ENCODE assay signal across 24 cellular contexts in genomic region chr11:11476971-11477645, GRCh38.
A peak's percentile ranks its signal among the peaks of the same experiment; 100 is the strongest.
DNase-seq lines count a peak whose midpoint lies in the region; ATAC-seq and TF ChIP-seq lines count a peak whose summit lies in the region.
"Had no signal": no experiment of that assay in that cellular context is flagged by ENCODE, and none has a peak within 500 bp of the region (broad histone marks: within the 10 kb centered on the region; RNA-seq: fewer than 3 reads in every experiment).

No MANE protein-coding gene starts in this region.

- no peaks in the 10 kb centered on the region for H3K4me1 Mint-ChIP-seq in activated CD8-positive, alpha-beta T cell treated with anti-CD3 and anti-CD28 coated beads for 36 hours (ENCODE audit: low read depth)
- H3K4me1 Mint-ChIP-seq: CD4-positive, CD25-positive, alpha-beta regulatory T cell; immature natural killer cell; stimulated activated memory B cell treated with anti-CD40 and anti-IgM and Interleukin-4, amounts not matched to agents 10 μg/mL and 1 μg/mL and 100 μg/mL, for 72 hours had no signal

- POLR2A ChIA-PET in activated CD8-positive, alpha-beta T cell treated with anti-CD3 and anti-CD28 coated beads for 36 hours (lab: Charles Lee): no interaction called here

- peaks cover 2% of the 10 kb centered on the region for H3K27me3 Mint-ChIP-seq in activated CD8-positive, alpha-beta T cell treated with anti-CD3 and anti-CD28 coated beads for 36 hours
- H3K27me3 Mint-ChIP-seq: stimulated activated memory B cell treated with anti-CD40 and anti-IgM and Interleukin-4, amounts not matched to agents 10 μg/mL and 1 μg/mL and 100 μg/mL, for 72 hours had no signal

- H3K36me3 Mint-ChIP-seq in activated CD8-positive, alpha-beta T cell treated with anti-CD3 and anti-CD28 coated beads for 36 hours (ENCODE audit: low read depth): no peaks in the 10 kb centered on the region
- H3K36me3 Mint-ChIP-seq: activated naive CD8-positive, alpha-beta T cell; CD4-positive, CD25-positive, alpha-beta regulatory T cell; immature natural killer cell; stimulated activated memory B cell treated with anti-CD40 and anti-IgM and Interleukin-4, amounts not matched to agents 10 μg/mL and 1 μg/mL and 100 μg/mL, for 72 hours had no signal

- TF ChIP-seq CTCF in left ventricle myocardium inferior (IDR thresholded peaks at IDR 0.05; ENCODE audit: borderline replicate concordance): no peak
- no peak for TF ChIP-seq CTCF in gastrocnemius medialis (IDR thresholded peaks at IDR 0.05 in 4 of 5, conservative IDR thresholded peaks at IDR 0.05 in 1 of 5)
- TF ChIP-seq CTCF in activated CD8-positive, alpha-beta T cell treated with anti-CD3 and anti-CD28 coated beads for 36 hours (IDR thresholded peaks at IDR 0.05): no peak

- H3K9me3 ChIP-seq in left ventricle myocardium inferior (replicated peaks) (no peaks in the 10 kb centered on the region), gastrocnemius medialis (no peaks in the 10 kb centered on the region)
- H3K9me3 ChIP-seq: esophagus muscularis mucosa, transverse colon had no signal

- H3K9me3 Mint-ChIP-seq in activated CD8-positive, alpha-beta T cell treated with anti-CD3 and anti-CD28 coated beads for 36 hours: no peaks in the 10 kb centered on the region
- H3K9me3 Mint-ChIP-seq: activated T-cell treated with anti-CD3 and anti-CD28 coated beads, Interleukin-2, amount 50 U/mL, for 72 hours; immature natural killer cell; stimulated activated memory B cell treated with anti-CD40 and anti-IgM and Interleukin-4, amounts not matched to agents 10 μg/mL and 1 μg/mL and 100 μg/mL, for 72 hours; T-helper 2 cell treated with Interferon-gamma antibody and Interleukin-4, amounts not matched to agents 5 μg/mL and 100 μg/mL, for 36 hours had no signal

- intact Hi-C loops in Right ventricle myocardium inferior (cut with DNase I): no loop called here
- intact Hi-C loops in left ventricle myocardium inferior (cut with micrococcal nuclease): no loop called here
- intact Hi-C loops in left ventricle myocardium superior (cut with micrococcal nuclease): no loop called here
- intact Hi-C loops in gastrocnemius medialis (cut with DNase I; ENCODE audit: low total_unique reads): no loop called here
- intact Hi-C loops in activated CD8-positive, alpha-beta T cell treated with anti-CD3 and anti-CD28 coated beads for 36 hours (cut with micrococcal nuclease): no loop called here

- TF ChIP-seq POLR2A in gastrocnemius medialis (IDR thresholded peaks at IDR 0.05): no peak

- H3K4me1 ChIP-seq in left ventricle myocardium inferior: peaks cover 66% of the 10 kb centered on the region
- peaks cover 15 to 36% of the 10 kb centered on the region in 2 donors for H3K4me1 ChIP-seq in gastrocnemius medialis
- H3K4me1 ChIP-seq: transverse colon had no signal

- in situ Hi-C loops in gastrocnemius medialis (cut with MboI; ENCODE audit: low sequenced_read_pairs in 4 of 4): no loop called here

- no peak for DNase-seq in Right ventricle myocardium inferior (ENCODE audit: missing footprints)
- no peak for DNase-seq in left ventricle myocardium inferior
- DNase-seq in RPMI7951 (ENCODE audit: low read depth): peak; percentile 10
- DNase-seq in left ventricle myocardium superior: no peak
- DNase-seq in gastrocnemius medialis: peak; percentile 27 to 48
- DNase-seq in activated CD8-positive, alpha-beta T cell treated with anti-CD3 and anti-CD28 coated beads for 36 hours: no peak
- DNase-seq: activated CD4-positive, CD25-positive, alpha-beta regulatory T cell; activated CD8-positive, alpha-beta memory T cell treated with anti-CD3 and anti-CD28 coated beads for 24 hours; activated T-cell treated with anti-CD3 and anti-CD28 coated beads, Interleukin-2, amount 50 U/mL, for 72 hours; CD4-positive, CD25-positive, alpha-beta regulatory T cell; immature natural killer cell; Kasumi-1; mesendoderm; NCI-H1436 treated with DMSO at 0.1 percent for 48 hours; NCI-H526; retina; transverse colon had no signal

- H3K27me3 ChIP-seq in left ventricle myocardium inferior (ENCODE audit: low read depth) (no peaks in the 10 kb centered on the region), gastrocnemius medialis (no peaks in the 10 kb centered on the region)
- H3K27me3 ChIP-seq: esophagus muscularis mucosa, transverse colon had no signal

- H3K36me3 ChIP-seq in left ventricle myocardium inferior: no peaks in the 10 kb centered on the region
- no peaks in the 10 kb centered on the region for H3K36me3 ChIP-seq in gastrocnemius medialis
- H3K36me3 ChIP-seq: transverse colon had no signal

- no peak overlapping the region for H3K4me3 Mint-ChIP-seq in activated CD8-positive, alpha-beta T cell treated with anti-CD3 and anti-CD28 coated beads for 36 hours
- H3K4me3 Mint-ChIP-seq: activated naive CD8-positive, alpha-beta T cell; activated T-cell treated with anti-CD3 and anti-CD28 coated beads, Interleukin-2, amount 50 U/mL, for 72 hours; CD4-positive, CD25-positive, alpha-beta regulatory T cell; immature natural killer cell; stimulated activated memory B cell treated with anti-CD40 and anti-IgM and Interleukin-4, amounts not matched to agents 10 μg/mL and 1 μg/mL and 100 μg/mL, for 72 hours; T-helper 2 cell treated with Interferon-gamma antibody and Interleukin-4, amounts not matched to agents 5 μg/mL and 100 μg/mL, for 36 hours had no signal

- H3K27ac ChIP-seq in left ventricle myocardium inferior (replicated peaks) (no peak overlapping the region), gastrocnemius medialis (peak overlapping the region in 2 of 4 donors; percentile 24 to 70)
- H3K27ac ChIP-seq: esophagus muscularis mucosa, SK-N-MC, transverse colon had no signal

- peak; percentile 44 for ATAC-seq in Right ventricle myocardium inferior
- ATAC-seq in left ventricle myocardium superior: peak; percentile 61
- peak; percentile 67 to 77 for ATAC-seq in gastrocnemius medialis
- no peak for ATAC-seq in activated CD8-positive, alpha-beta T cell treated with anti-CD3 and anti-CD28 coated beads for 36 hours
- no peak for ATAC-seq in HG03108 (IDR thresholded peaks at IDR 0.05; ENCODE audit: unreplicated experiment)
- ATAC-seq in HG03097 (IDR thresholded peaks at IDR 0.05; ENCODE audit: low FRiP score, unreplicated experiment): no peak
- ATAC-seq: activated T-cell treated with anti-CD3 and anti-CD28 coated beads, Interleukin-2, amount 50 U/mL, for 72 hours; stimulated activated memory B cell treated with anti-CD40 and anti-IgM and Interleukin-4, amounts not matched to agents 10 μg/mL and 1 μg/mL and 100 μg/mL, for 72 hours had no signal

- CTCF ChIA-PET in activated CD8-positive, alpha-beta T cell treated with anti-CD3 and anti-CD28 coated beads for 36 hours (lab: Charles Lee): interaction anchor here (1.5 kb wide), 1 partner anchor 449 kb away, joined by 3 read pairs; no protein-coding TSS in a partner anchor

- H3K4me3 ChIP-seq in left ventricle myocardium inferior: no peak overlapping the region
- no peak overlapping the region for H3K4me3 ChIP-seq in gastrocnemius medialis
- H3K4me3 ChIP-seq: esophagus muscularis mucosa, SK-N-MC, transverse colon had no signal

- H3K27ac Mint-ChIP-seq in activated CD8-positive, alpha-beta T cell treated with anti-CD3 and anti-CD28 coated beads for 36 hours: no peak overlapping the region
- H3K27ac Mint-ChIP-seq: activated naive CD8-positive, alpha-beta T cell; activated T-cell treated with anti-CD3 and anti-CD28 coated beads, Interleukin-2, amount 50 U/mL, for 72 hours; CD4-positive, CD25-positive, alpha-beta regulatory T cell; immature natural killer cell; stimulated activated memory B cell treated with anti-CD40 and anti-IgM and Interleukin-4, amounts not matched to agents 10 μg/mL and 1 μg/mL and 100 μg/mL, for 72 hours; T-helper 2 cell treated with Interferon-gamma antibody and Interleukin-4, amounts not matched to agents 5 μg/mL and 100 μg/mL, for 36 hours had no signal

Comparison
In these comparisons a context has a peak if more than half of its experiments do, and no peak if none do; other contexts are left out.
1. ATAC-seq: peak in Right ventricle myocardium inferior (single experiment), left ventricle myocardium superior (single experiment) and gastrocnemius medialis (2 of 2); none in activated CD8-positive, alpha-beta T cell treated with anti-CD3 and anti-CD28 coated beads for 36 hours (single experiment), HG03108 (single experiment) and HG03097 (single experiment).
2. DNase-seq: peak in RPMI7951 (single experiment) and gastrocnemius medialis (2 of 2); none in Right ventricle myocardium inferior (single experiment), left ventricle myocardium inferior (single experiment), left ventricle myocardium superior (single experiment) and activated CD8-positive, alpha-beta T cell treated with anti-CD3 and anti-CD28 coated beads for 36 hours (single experiment).